In genomic region chr11:68113986-68114385, GRCh38 we compare ENCODE assay signal across 22 cellular contexts. TPM values are rescaled to one million over a fixed set of nuclear protein-coding genes. Genes with fewer than 3 reads are reported as not detected.
DNase-seq lines count a peak whose midpoint lies in the region; ATAC-seq and TF ChIP-seq lines count a peak whose summit lies in the region.
"Had no signal": no experiment of that assay in that cellular context is flagged by ENCODE, and none has a peak within 500 bp of the region (broad histone marks: within the 10 kb centered on the region; RNA-seq: fewer than 3 reads in every experiment).

No MANE protein-coding gene starts in this region.

- H3K27me3 Mint-ChIP-seq in stimulated activated memory B cell treated with anti-CD40 and anti-IgM and Interleukin-4, amounts not matched to agents 10 μg/mL and 1 μg/mL and 100 μg/mL, for 72 hours, result no peaks in the 10 kb centered on the region

- DNase-seq in GM23248 (peak; percentile 25), choroid plexus epithelial cell (ENCODE audit: low read depth) (peak; percentile 74), hepatic stellate cell (ENCODE audit: low spot score) (peak; percentile 51), OCI-M1 (lab: John Stamatoyannopoulos, UW) (no peak)
- no peak for DNase-seq in stimulated activated naive CD4-positive, alpha-beta T cell treated with Interleukin-2 at 50 U/mL for 16 hours (lab: John Stamatoyannopoulos, UW)
- DNase-seq: activated CD8-positive, alpha-beta memory T cell treated with anti-CD3 and anti-CD28 coated beads, Interleukin-2, amount 50 U/mL, for 48 hours; activated naive CD4-positive, alpha-beta T cell treated with anti-CD3 and anti-CD28 coated beads, Interleukin-2, amount 50 U/mL, for 16 hours; body of pancreas; DMS53; effector CD8-positive, alpha-beta T cell; glutamatergic neuron; Karpas-422; NCI-H1417; NCI-H2227 treated with DMSO at 0.1 percent for 48 hours; NK-92 treated with Interleukin-12 subunit alpha and Interleukin-12 subunit beta, amount 100 ng/mL, for 24 hours; nucleus accumbens had no signal

- no peak overlapping the region for H3K4me2 ChIP-seq in GM23248 (ENCODE audit: unreplicated experiment)
- H3K4me2 ChIP-seq: BLaER1 had no signal

- H3K9ac ChIP-seq in GM23248, result no peak overlapping the region
- H3K9ac ChIP-seq: BLaER1 had no signal

- no peak overlapping the region for H2AFZ ChIP-seq in GM23248

- peaks cover 46% of the 10 kb centered on the region for H3K79me2 ChIP-seq in GM23248 (ENCODE audit: insufficient read depth)

- peak overlapping the region; percentile 57 for H3K27ac Mint-ChIP-seq in stimulated activated memory B cell treated with anti-CD40 and anti-IgM and Interleukin-4, amounts not matched to agents 10 μg/mL and 1 μg/mL and 100 μg/mL, for 72 hours

- H3K36me3 ChIP-seq in GM23248 (ENCODE audit: low read depth), result no peaks in the 10 kb centered on the region

- peaks cover 17% of the 10 kb centered on the region for H3K4me1 Mint-ChIP-seq in stimulated activated memory B cell treated with anti-CD40 and anti-IgM and Interleukin-4, amounts not matched to agents 10 μg/mL and 1 μg/mL and 100 μg/mL, for 72 hours

- H4K20me1 ChIP-seq in GM23248 (ENCODE audit: insufficient read depth), result no peaks in the 10 kb centered on the region

- H3F3A ChIP-seq in GM23248 (ENCODE audit: insufficient read depth), result 0 out of 2 replicates have a peak, but pooled peaks cover 5% of the 10 kb centered on the region

- in situ Hi-C loops in GM23248 (cut with MboI), result no loop called here

- no peaks in the 10 kb centered on the region for H3K9me3 ChIP-seq in GM23248 (ENCODE audit: low read depth)
- H3K9me3 ChIP-seq: BLaER1, body of pancreas had no signal

- no peak overlapping the region for H3K4me3 Mint-ChIP-seq in stimulated activated memory B cell treated with anti-CD40 and anti-IgM and Interleukin-4, amounts not matched to agents 10 μg/mL and 1 μg/mL and 100 μg/mL, for 72 hours

- 57 to 65% methylated on average over 3 of the region's 3 CpGs for WGBS in GM23248 (ENCODE audit: low coverage in 1 of 2, low lambda C conversion rate in 2 of 2, missing lambda C conversion rate in 2 of 2), 2 experiments

- no peak overlapping the region for H3K27ac ChIP-seq in GM23248
- H3K27ac ChIP-seq: BLaER1 had no signal

- no peaks in the 10 kb centered on the region for H3K27me3 ChIP-seq in GM23248 (replicated peaks; ENCODE audit: insufficient read depth)
- H3K27me3 ChIP-seq: BLaER1, body of pancreas had no signal

- ATAC-seq in stimulated activated memory B cell treated with anti-CD40 and anti-IgM and Interleukin-4, amounts not matched to agents 10 μg/mL and 1 μg/mL and 100 μg/mL, for 72 hours, result no peak
- no peak for ATAC-seq in GM21737 (IDR thresholded peaks at IDR 0.05; ENCODE audit: unreplicated experiment)
- ATAC-seq in HG03280 (IDR thresholded peaks at IDR 0.05; ENCODE audit: unreplicated experiment), result no peak
- ATAC-seq: activated CD4-positive, CD25-positive, alpha-beta regulatory T cell treated with anti-CD3 and anti-CD28 coated beads, Interleukin-2, amount 50 U/mL, for 24 hours; body of pancreas; Right ventricle myocardium inferior had no signal

- H3K4me1 ChIP-seq in GM23248 (ENCODE audit: insufficient read depth), result no peaks in the 10 kb centered on the region

- peak; percentile 39 for TF ChIP-seq CTCF in choroid plexus epithelial cell (conservative IDR thresholded peaks at IDR 0.05; ENCODE audit: low read depth, low read length)

- no peaks in the 10 kb centered on the region for H3K9me3 Mint-ChIP-seq in stimulated activated memory B cell treated with anti-CD40 and anti-IgM and Interleukin-4, amounts not matched to agents 10 μg/mL and 1 μg/mL and 100 μg/mL, for 72 hours

- no peak overlapping the region for H3K4me3 ChIP-seq in GM23248
- no peak overlapping the region for H3K4me3 ChIP-seq in choroid plexus epithelial cell (ENCODE audit: low read depth, low read length)
- H3K4me3 ChIP-seq: BLaER1, body of pancreas had no signal

- peaks cover 13% of the 10 kb centered on the region for H3K36me3 Mint-ChIP-seq in stimulated activated memory B cell treated with anti-CD40 and anti-IgM and Interleukin-4, amounts not matched to agents 10 μg/mL and 1 μg/mL and 100 μg/mL, for 72 hours

- no peaks in the 10 kb centered on the region for H3K9me2 ChIP-seq in GM23248 (ENCODE audit: insufficient read depth)

RNA-seq across cellular contexts. Expression of gene CHKA, which starts 7.2 kb away (rescaled TPM):
- 4.2 and 12.3 TPM in 2 replicates for total RNA-seq in GM23248 (2014; rRNA removed; shearing (Covaris generic))
- polyA plus RNA-seq in GM23248 (2016; fragmentation: Nextera tagmentation; extraction: Ambion mirVana), result 3.6 and 4.2 TPM in 2 replicates

Comparison
In these comparisons a context has a peak if more than half of its experiments do, and no peak if none do; other contexts are left out.
1. DNase-seq: peak in GM23248 (single experiment), choroid plexus epithelial cell (single experiment) and hepatic stellate cell (single experiment); none in stimulated activated naive CD4-positive, alpha-beta T cell treated with Interleukin-2 at 50 U/mL for 16 hours (single experiment) and OCI-M1 (single experiment).